27 cellular contexts compared by ENCODE assay signal in genomic region chr4:185481390-185481789, GRCh38.
"Had no signal": no experiment of that assay in that cellular context is flagged by ENCODE, and none has a peak within 500 bp of the region (broad histone marks: within the 10 kb centered on the region; RNA-seq: fewer than 3 reads in every experiment).

No MANE protein-coding gene starts in this region.

- H2AFZ ChIP-seq: parathyroid adenoma had no signal

- H3K36me3 ChIP-seq: heart right ventricle, lower lobe of right lung, prostate gland, right lobe of liver, thoracic aorta, transverse colon had no signal

- H3K4me3 ChIP-seq: heart right ventricle, lower lobe of right lung, prostate gland, right lobe of liver, skin epidermis, thoracic aorta, transverse colon had no signal

- H3K27me3 ChIP-seq: heart right ventricle, right lobe of liver had no signal

- H3K4me1 ChIP-seq: lower lobe of right lung, parathyroid adenoma, prostate gland, right lobe of liver, transverse colon had no signal

- H3K27ac ChIP-seq: heart right ventricle, lower lobe of right lung, parathyroid adenoma, prostate gland, right lobe of liver, skin epidermis had no signal

- FAIRE-seq: colon, endothelial cell of umbilical vein, frontal cortex, islet of Langerhans had no signal

- H3K9ac ChIP-seq: parathyroid adenoma had no signal

- H3K79me2 ChIP-seq: parathyroid adenoma had no signal

- ATAC-seq: left lobe of liver; lower lobe of right lung; right lobe of liver; stimulated activated naive B cell treated with anti-CD40 and anti-IgM and Interleukin-4, amounts not matched to agents 10 μg/mL and 1 μg/mL and 100 μg/mL, for 72 hours; stimulated activated naive CD8-positive, alpha-beta T cell treated with anti-CD3 and anti-CD28 coated beads, Interleukin-15, amount 100 ng/mL, for 72 hours had no signal

- H3K9me3 ChIP-seq: lower lobe of right lung, prostate gland, right lobe of liver, thoracic aorta, transverse colon had no signal

- DNase-seq: cerebellar nuclear complex; dermis blood vessel endothelial cell; effector CD4-positive, alpha-beta T cell; endodermal cell; erythroblast; heart right ventricle; hypothalamus; kidney glomerular epithelial cell; lower lobe of right lung; naive B cell; nephron progenitor cell; retina; right lobe of liver; stimulated activated CD4-positive, alpha-beta T cell treated with anti-CD3 and anti-CD28 coated beads, Interleukin-2, amount 100 ng/mL, for 24 hours; stimulated activated CD4-positive, alpha-beta T cell treated with anti-CD3 and anti-CD28 coated beads, Interleukin-4, amount 100 ng/mL, for 4 hours; stimulated activated naive B cell treated with anti-CD40 and anti-IgM and Interleukin-4, amounts not matched to agents 10 μg/mL and 1 μg/mL and 100 μg/mL, for 72 hours; stimulated activated naive CD8-positive, alpha-beta T cell treated with anti-CD3 and anti-CD28 coated beads, Interleukin-15, amount 100 ng/mL, for 72 hours; transverse colon had no signal
